In the genomic region with DNA sequence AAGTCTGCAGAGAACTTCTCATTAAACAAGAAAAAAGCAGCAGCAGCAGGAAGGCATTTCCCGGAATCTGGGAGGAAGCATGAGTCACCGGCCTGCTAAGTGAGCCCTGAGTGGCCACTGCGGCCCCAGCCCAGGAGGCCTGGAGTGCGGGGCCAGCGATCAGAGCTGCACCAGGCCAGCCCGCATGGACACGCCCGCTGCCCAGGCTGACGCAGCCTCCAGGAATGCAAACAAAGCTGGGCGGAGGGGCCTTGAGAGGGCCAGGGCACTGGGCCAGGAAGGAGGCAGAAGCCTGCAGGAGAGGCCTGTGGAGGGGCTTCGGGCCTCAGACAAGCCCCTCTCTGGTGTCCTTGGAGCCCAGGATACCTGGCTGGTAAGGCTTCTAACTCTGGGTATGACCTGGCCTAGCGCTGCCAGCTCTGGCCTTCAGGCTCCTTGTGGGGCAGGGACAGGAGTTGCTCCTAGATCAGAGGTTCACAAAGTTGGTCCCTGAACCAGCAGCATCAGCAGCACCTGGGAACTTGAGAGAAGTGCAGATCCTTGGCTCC, we compare ENCODE assay signal across 8 cellular contexts.
DNase-seq lines count a peak whose midpoint lies in the region; TF ChIP-seq lines count a peak whose summit lies in the region.

No MANE protein-coding gene starts in this region.

- H3K9me3 Mint-ChIP-seq in activated T-helper 1 cell treated with anti-CD3 and anti-CD28 coated beads, Interleukin-12 subunit alpha, Interleukin-12 subunit beta, Interleukin-2, Interleukin-4 antibody, amounts not matched to agents 30 ng/mL and 10 ng/mL and 1 ng/mL, durations not matched to agents 14 hours and 24 hours and 36 hours: no peaks in the 10 kb centered on the region
- peaks cover 0 to 1% (median 0%) of the 10 kb centered on the region in 7 donors for H3K9me3 Mint-ChIP-seq in CD14-positive monocyte

- H3K36me3 Mint-ChIP-seq in activated T-helper 1 cell treated with anti-CD3 and anti-CD28 coated beads, Interleukin-12 subunit alpha, Interleukin-12 subunit beta, Interleukin-2, Interleukin-4 antibody, amounts not matched to agents 30 ng/mL and 10 ng/mL and 1 ng/mL, durations not matched to agents 14 hours and 24 hours and 36 hours (ENCODE audit: low read depth): no peaks in the 10 kb centered on the region
- H3K36me3 Mint-ChIP-seq in CD14-positive monocyte: no peaks in the 10 kb centered on the region

- H3K27ac Mint-ChIP-seq in activated T-helper 1 cell treated with anti-CD3 and anti-CD28 coated beads, Interleukin-12 subunit alpha, Interleukin-12 subunit beta, Interleukin-2, Interleukin-4 antibody, amounts not matched to agents 30 ng/mL and 10 ng/mL and 1 ng/mL, durations not matched to agents 14 hours and 24 hours and 36 hours: no peak overlapping the region
- H3K27ac Mint-ChIP-seq in CD14-positive monocyte: peak overlapping the region in 1 of 7 donors; percentile 38

- DNase-seq in HFF-Myc (ENCODE audit: extremely low read depth, low read depth): peak; percentile 91
- DNase-seq in astrocyte of the cerebellum (ENCODE audit: low read depth): peak; percentile 96
- DNase-seq in hepatic stellate cell (ENCODE audit: low spot score): peak; percentile 97
- no peak for DNase-seq in activated T-helper 1 cell treated with anti-CD3 and anti-CD28 coated beads, Interleukin-12 subunit alpha, Interleukin-12 subunit beta, Interleukin-2, Interleukin-4 antibody, amounts not matched to agents 30 ng/mL and 10 ng/mL and 1 ng/mL, durations not matched to agents 14 hours and 24 hours and 36 hours (ENCODE audit: low spot score)
- no peak for DNase-seq in CD14-positive monocyte (ENCODE audit: low spot score)
- no peak for DNase-seq in NCI-H774 (lab: John Stamatoyannopoulos, UW)

- H3K4me1 ChIP-seq in skeletal muscle satellite cell (ENCODE audit: control insufficient read depth, insufficient read depth, low read length): peaks cover 55% of the 10 kb centered on the region

- H3K27me3 Mint-ChIP-seq in activated T-helper 1 cell treated with anti-CD3 and anti-CD28 coated beads, Interleukin-12 subunit alpha, Interleukin-12 subunit beta, Interleukin-2, Interleukin-4 antibody, amounts not matched to agents 30 ng/mL and 10 ng/mL and 1 ng/mL, durations not matched to agents 14 hours and 24 hours and 36 hours (ENCODE audit: insufficient read depth): peaks cover 7% of the 10 kb centered on the region
- peaks cover 0 to 5% (median 3%) of the 10 kb centered on the region in 3 donors for H3K27me3 Mint-ChIP-seq in CD14-positive monocyte (ENCODE audit: low read depth in 3 of 3)

- H3K4me3 ChIP-seq in HFF-Myc (replicated peaks; ENCODE audit: low read depth, low read length) (0 out of 2 replicates have a peak overlapping the region, but pooled peaks have one; percentile 20), astrocyte of the cerebellum (ENCODE audit: low read depth, low read length) (no peak overlapping the region), skeletal muscle satellite cell (ENCODE audit: low read length) (peak overlapping the region; percentile 31)

- H3K4me1 Mint-ChIP-seq in activated T-helper 1 cell treated with anti-CD3 and anti-CD28 coated beads, Interleukin-12 subunit alpha, Interleukin-12 subunit beta, Interleukin-2, Interleukin-4 antibody, amounts not matched to agents 30 ng/mL and 10 ng/mL and 1 ng/mL, durations not matched to agents 14 hours and 24 hours and 36 hours (ENCODE audit: low read depth): no peaks in the 10 kb centered on the region
- H3K4me1 Mint-ChIP-seq in CD14-positive monocyte: peaks cover 24% of the 10 kb centered on the region

- H3K27me3 ChIP-seq in skeletal muscle satellite cell (ENCODE audit: control insufficient read depth, insufficient read depth, low read length): no peaks in the 10 kb centered on the region

- H3K9ac ChIP-seq in skeletal muscle satellite cell (ENCODE audit: low read depth, low read length): peak overlapping the region; percentile 74

- H3K4me3 Mint-ChIP-seq in activated T-helper 1 cell treated with anti-CD3 and anti-CD28 coated beads, Interleukin-12 subunit alpha, Interleukin-12 subunit beta, Interleukin-2, Interleukin-4 antibody, amounts not matched to agents 30 ng/mL and 10 ng/mL and 1 ng/mL, durations not matched to agents 14 hours and 24 hours and 36 hours: no peak overlapping the region
- H3K4me3 Mint-ChIP-seq in CD14-positive monocyte: no peak overlapping the region

- H3K4me2 ChIP-seq in skeletal muscle satellite cell (ENCODE audit: low read length): peak overlapping the region; percentile 73

- no peaks in the 10 kb centered on the region for H3K36me3 ChIP-seq in skeletal muscle satellite cell (ENCODE audit: insufficient read depth, low read length)

- intact Hi-C loops in activated T-helper 1 cell treated with anti-CD3 and anti-CD28 coated beads, Interleukin-12 subunit alpha, Interleukin-12 subunit beta, Interleukin-2, Interleukin-4 antibody, amounts not matched to agents 30 ng/mL and 10 ng/mL and 1 ng/mL, durations not matched to agents 14 hours and 24 hours and 36 hours (cut with micrococcal nuclease): no loop called here
- intact Hi-C loops in CD14-positive monocyte (cut with micrococcal nuclease): loop anchor here in 1 of 2 donors (5.0 kb wide), 1 partner anchor 49 kb away; no protein-coding TSS in a partner anchor

- in situ Hi-C loops in astrocyte of the cerebellum (cut with HindIII; ENCODE audit: low sequenced_read_pairs): no loop called here

- peak overlapping the region; percentile 25 for H3K27ac ChIP-seq in 22Rv1

- H3K9me3 ChIP-seq in skeletal muscle satellite cell (replicated peaks; ENCODE audit: low read length): no peaks in the 10 kb centered on the region

- TF ChIP-seq CTCF in 22Rv1 (IDR thresholded peaks at IDR 0.05): no peak
- no peak for TF ChIP-seq CTCF in HFF-Myc (IDR thresholded peaks at IDR 0.05; ENCODE audit: low read depth, low read length, missing control alignments)
- no peak for TF ChIP-seq CTCF in astrocyte of the cerebellum (IDR thresholded peaks at IDR 0.05; ENCODE audit: low read depth, low read length, missing control alignments)
- TF ChIP-seq CTCF in CD14-positive monocyte (IDR thresholded peaks at IDR 0.05): no peak

Comparison
In these comparisons a context has a peak if more than half of its experiments do, and no peak if none do; other contexts are left out.
1. DNase-seq: peak in HFF-Myc (single experiment), astrocyte of the cerebellum (single experiment) and hepatic stellate cell (single experiment); none in activated T-helper 1 cell treated with anti-CD3 and anti-CD28 coated beads, Interleukin-12 subunit alpha, Interleukin-12 subunit beta, Interleukin-2, Interleukin-4 antibody, amounts not matched to agents 30 ng/mL and 10 ng/mL and 1 ng/mL, durations not matched to agents 14 hours and 24 hours and 36 hours (single experiment), CD14-positive monocyte (single experiment) and NCI-H774 (single experiment).